15 cellular contexts compared by ENCODE assay signal in genomic region chr20:58150772-58151171, GRCh38.
DNase-seq lines count a peak whose midpoint lies in the region; ATAC-seq, FAIRE-seq and TF ChIP-seq lines count a peak whose summit lies in the region.
"Had no signal": no experiment of that assay in that cellular context is flagged by ENCODE, and none has a peak within 500 bp of the region (broad histone marks: within the 10 kb centered on the region; RNA-seq: fewer than 3 reads in every experiment).

No MANE protein-coding gene starts in this region.

- intact Hi-C loops in colonic mucosa (cut with DNase I), result no loop called here

- H3K4me1 ChIP-seq in colonic mucosa, result no peaks in the 10 kb centered on the region

- no peak overlapping the region for H3K27ac ChIP-seq in colonic mucosa
- H3K27ac ChIP-seq: 22Rv1, epithelial cell of prostate, suprapubic skin had no signal

- H3K9me3 Mint-ChIP-seq in naive B cell, result peaks cover 2 to 22% (median 10%) of the 10 kb centered on the region in 7 donors

- H3K36me3 ChIP-seq in colonic mucosa, result no peaks in the 10 kb centered on the region
- H3K36me3 ChIP-seq: suprapubic skin had no signal

- no peak for FAIRE-seq in GM12891 (lab: Jason Lieb, UNC)
- FAIRE-seq: bronchial epithelial cell, GM12878 had no signal

- H3K27ac Mint-ChIP-seq in naive B cell, result no peak overlapping the region
- H3K27ac Mint-ChIP-seq: IgD-negative memory B cell had no signal

- no peaks in the 10 kb centered on the region for H3K9me3 ChIP-seq in colonic mucosa
- H3K9me3 ChIP-seq: suprapubic skin had no signal

- H3K27me3 Mint-ChIP-seq in naive B cell, result peaks cover 38 to 65% (median 51%) of the 10 kb centered on the region in 3 donors

- H3K4me1 Mint-ChIP-seq in naive B cell, result peaks cover 4 to 6% (median 5%) of the 10 kb centered on the region in 3 donors

- no peak for ATAC-seq in naive B cell (ENCODE audit: low read depth in 2 of 2)
- ATAC-seq: GM12878 had no signal

- DNase-seq in DMS 273 (lab: John Stamatoyannopoulos, UW; ENCODE audit: unreplicated experiment) (peak; percentile 46), DMS 273 treated with DMSO at 0.1 percent for 48 hours (lab: John Stamatoyannopoulos, UW) (no peak), NCI-H1105 treated with DMSO at 0.1 percent for 48 hours (lab: John Stamatoyannopoulos, UW) (peak; percentile 81), colonic mucosa (peak; percentile 74), naive B cell (peak; percentile 10), GM12891 (ENCODE audit: insufficient read length, low spot score) (no peak), T-helper 9 cell (no peak), amniotic stem cell (lab: John Stamatoyannopoulos, UW) (no peak)
- DNase-seq: Right ventricle myocardium superior had no signal

- no peak for TF ChIP-seq POLR2A in GM12891 (IDR thresholded peaks at IDR 0.05; ENCODE audit: low read depth, low read length)

- H3K4me3 ChIP-seq in colonic mucosa, result no peak overlapping the region
- H3K4me3 ChIP-seq: GM12878, suprapubic skin had no signal

- TF ChIP-seq CTCF in colonic mucosa (IDR thresholded peaks at IDR 0.05), result no peak

- H3K36me3 Mint-ChIP-seq in naive B cell, result peaks cover 0 to 20% of the 10 kb centered on the region in 2 donors
- H3K36me3 Mint-ChIP-seq: IgD-negative memory B cell had no signal

- no peaks in the 10 kb centered on the region for H3K27me3 ChIP-seq in colonic mucosa

- no peak overlapping the region for H3K9ac ChIP-seq in colonic mucosa (ENCODE audit: low read depth in 2 of 2, low read length in 2 of 2)

- no peak overlapping the region for H3K4me3 Mint-ChIP-seq in naive B cell
- H3K4me3 Mint-ChIP-seq: IgD-negative memory B cell had no signal

TF ChIP-seq in GM12891, 5 proteins besides CTCF, POLR2A, EP300 and RAD21:
- TF ChIP-seq SPI1 (IDR thresholded peaks at IDR 0.05; ENCODE audit: low read depth, low read length), result no peak

Comparison
In these comparisons a context has a peak if more than half of its experiments do, and no peak if none do; other contexts are left out.
1. DNase-seq: peak in DMS 273 (single experiment), NCI-H1105 treated with DMSO at 0.1 percent for 48 hours (single experiment), colonic mucosa (single experiment) and naive B cell (single experiment); none in DMS 273 treated with DMSO at 0.1 percent for 48 hours (single experiment), GM12891 (single experiment), T-helper 9 cell (single experiment) and amniotic stem cell (single experiment).